In the genomic region with DNA sequence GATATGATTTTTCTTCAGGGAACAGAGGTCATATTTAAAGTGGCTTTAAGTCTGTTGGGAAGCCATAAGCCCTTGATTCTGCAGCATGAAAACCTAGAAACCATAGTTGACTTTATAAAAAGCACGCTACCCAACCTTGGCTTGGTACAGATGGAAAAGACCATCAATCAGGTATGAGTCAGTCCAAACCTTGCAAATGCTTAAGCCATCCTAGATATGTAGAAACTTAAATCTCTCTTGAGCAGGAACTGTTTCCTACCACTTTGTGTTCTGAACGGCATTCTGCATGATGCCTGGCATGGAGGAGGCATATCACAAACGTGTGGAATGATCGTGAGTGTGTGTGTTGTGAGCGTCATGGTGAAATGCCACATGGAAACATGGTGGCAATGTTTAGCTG, we compare ENCODE assay signal across 24 cellular contexts.
"Had no signal": no experiment of that assay in that cellular context is flagged by ENCODE, and none has a peak within 500 bp of the region (broad histone marks: within the 10 kb centered on the region; RNA-seq: fewer than 3 reads in every experiment).

No MANE protein-coding gene starts in this region.

- H3K27me3 Mint-ChIP-seq: activated CD4-positive, alpha-beta memory T cell treated with anti-CD3 and anti-CD28 coated beads, Interleukin-2, amount 10 ng/mL, durations not matched to agents 7 days and 5 days; activated CD4-positive, alpha-beta T cell treated with anti-CD3 and anti-CD28 coated beads for 36 hours; activated naive CD4-positive, alpha-beta T cell treated with anti-CD3 and anti-CD28 coated beads, Interleukin-2, amount 10 ng/mL, durations not matched to agents 7 days and 5 days; activated naive CD8-positive, alpha-beta T cell treated with anti-CD3 and anti-CD28 coated beads for 36 hours; activated T-helper 17 cell treated with anti-CD3 and anti-CD28 coated beads, Interleukin-2, amount 50 U/mL, for 72 hours; T-cell had no signal

- ATAC-seq: activated CD4-positive, alpha-beta T cell treated with anti-CD3 and anti-CD28 coated beads for 36 hours; activated T-helper 17 cell treated with anti-CD3 and anti-CD28 coated beads, Interleukin-2, amount 50 U/mL, for 72 hours; T-cell had no signal

- H3K9me3 Mint-ChIP-seq: activated CD4-positive, alpha-beta memory T cell treated with anti-CD3 and anti-CD28 coated beads, Interleukin-2, amount 10 ng/mL, durations not matched to agents 7 days and 5 days; activated naive CD4-positive, alpha-beta T cell treated with anti-CD3 and anti-CD28 coated beads, Interleukin-2, amount 10 ng/mL, durations not matched to agents 7 days and 5 days; activated T-helper 17 cell treated with anti-CD3 and anti-CD28 coated beads, Interleukin-2, amount 50 U/mL, for 72 hours; T-cell had no signal

- DNase-seq: activated CD4-positive, alpha-beta memory T cell treated with anti-CD3 and anti-CD28 coated beads, Interleukin-2, amount 10 ng/mL, durations not matched to agents 7 days and 5 days; activated CD4-positive, alpha-beta T cell treated with anti-CD3 and anti-CD28 coated beads for 36 hours; activated CD4-positive, alpha-beta T cell treated with anti-CD3 and anti-CD28 coated beads, Interleukin-2, amount 50 U/mL, for 1 hour; activated gamma-delta T cell treated with Interleukin-2 at 50 U/mL for 16 hours; activated naive CD4-positive, alpha-beta T cell treated with anti-CD3 and anti-CD28 coated beads, Interleukin-2, amount 10 ng/mL, durations not matched to agents 7 days and 5 days; activated naive CD8-positive, alpha-beta T cell treated with anti-CD3 and anti-CD28 coated beads for 36 hours; activated T-cell treated with anti-CD3 and anti-CD28 coated beads for 4 hours; activated T-cell treated with anti-CD3 and anti-CD28 coated beads, Interleukin-2, amount 50 U/mL, for 48 hours; anterior cingulate cortex; central memory CD4-positive, alpha-beta T cell; Karpas-422; MM.1S; NCI-H1105; NCI-H1436; NCI-H1694 treated with DMSO at 0.1 percent for 48 hours; NCI-H2029 treated with DMSO at 0.1 percent for 48 hours; NCI-H345; NCI-H510A; NCI-H526 treated with DMSO at 0.1 percent for 48 hours; NCI-H82; SIG-M5; T-cell had no signal

- H3K27ac Mint-ChIP-seq: activated CD4-positive, alpha-beta memory T cell treated with anti-CD3 and anti-CD28 coated beads, Interleukin-2, amount 10 ng/mL, durations not matched to agents 7 days and 5 days; activated CD4-positive, alpha-beta T cell treated with anti-CD3 and anti-CD28 coated beads for 36 hours; activated naive CD4-positive, alpha-beta T cell treated with anti-CD3 and anti-CD28 coated beads, Interleukin-2, amount 10 ng/mL, durations not matched to agents 7 days and 5 days; activated naive CD8-positive, alpha-beta T cell treated with anti-CD3 and anti-CD28 coated beads for 36 hours; activated T-helper 17 cell treated with anti-CD3 and anti-CD28 coated beads, Interleukin-2, amount 50 U/mL, for 72 hours; T-cell had no signal

- H3K4me3 Mint-ChIP-seq: activated CD4-positive, alpha-beta memory T cell treated with anti-CD3 and anti-CD28 coated beads, Interleukin-2, amount 10 ng/mL, durations not matched to agents 7 days and 5 days; activated CD4-positive, alpha-beta T cell treated with anti-CD3 and anti-CD28 coated beads for 36 hours; activated naive CD4-positive, alpha-beta T cell treated with anti-CD3 and anti-CD28 coated beads, Interleukin-2, amount 10 ng/mL, durations not matched to agents 7 days and 5 days; activated naive CD8-positive, alpha-beta T cell treated with anti-CD3 and anti-CD28 coated beads for 36 hours; activated T-helper 17 cell treated with anti-CD3 and anti-CD28 coated beads, Interleukin-2, amount 50 U/mL, for 72 hours; T-cell had no signal

- H3K27ac ChIP-seq: VCaP had no signal
